1 cellular context compared by ENCODE assay signal in the genomic region with DNA sequence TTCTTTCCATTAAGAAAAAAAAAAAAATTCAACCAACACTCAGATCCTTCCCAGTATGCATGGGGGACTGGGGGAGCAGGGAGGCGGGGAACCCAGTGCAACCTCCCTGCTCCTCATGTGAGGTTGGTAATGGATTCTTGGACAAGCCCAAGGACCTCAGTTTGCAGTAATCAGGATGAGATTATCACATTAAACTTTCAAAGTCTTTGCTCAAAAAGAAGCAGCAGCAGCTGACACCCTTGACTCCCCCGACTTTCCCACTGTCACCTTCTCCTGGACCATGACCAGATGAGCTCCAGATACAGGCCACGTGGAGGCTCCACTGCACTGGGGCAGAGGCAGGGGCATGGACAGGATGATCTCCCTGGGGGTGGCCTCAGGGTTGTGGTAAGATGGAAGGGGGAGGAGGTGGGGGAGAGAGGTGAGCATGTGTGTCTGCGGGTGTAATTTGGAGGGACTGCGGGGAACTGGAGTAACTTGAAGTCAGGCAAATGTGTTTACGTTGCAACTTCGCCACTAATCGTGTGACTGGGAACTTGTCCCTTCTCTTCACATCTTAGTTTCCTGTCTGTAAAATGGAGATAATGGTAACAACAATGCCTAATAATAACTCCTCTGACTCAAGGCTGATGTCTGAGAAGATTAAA.
TF ChIP-seq lines count a peak whose summit lies in the region.

No MANE protein-coding gene starts in this region.

TF ChIP-seq in H1, 55 proteins besides CTCF, POLR2A, EP300 and RAD21:
- TF ChIP-seq CREB1 (IDR thresholded peaks at IDR 0.05), result no peak
- TF ChIP-seq HDAC2 (IDR thresholded peaks at IDR 0.05; ENCODE audit: borderline replicate concordance in 1 of 2, low read depth in 2 of 2, low read length in 2 of 2), result no peak
- TF ChIP-seq TBP (IDR thresholded peaks at IDR 0.05; ENCODE audit: low read depth, low read length), result no peak
- TF ChIP-seq, protein P1, sequence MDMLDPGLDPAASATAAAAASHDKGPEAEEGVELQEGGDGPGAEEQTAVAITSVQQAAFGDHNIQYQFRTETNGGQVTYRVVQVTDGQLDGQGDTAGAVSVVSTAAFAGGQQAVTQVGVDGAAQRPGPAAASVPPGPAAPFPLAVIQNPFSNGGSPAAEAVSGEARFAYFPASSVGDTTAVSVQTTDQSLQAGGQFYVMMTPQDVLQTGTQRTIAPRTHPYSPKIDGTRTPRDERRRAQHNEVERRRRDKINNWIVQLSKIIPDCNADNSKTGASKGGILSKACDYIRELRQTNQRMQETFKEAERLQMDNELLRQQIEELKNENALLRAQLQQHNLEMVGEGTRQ (IDR thresholded peaks at IDR 0.05; ENCODE audit: low read length), result no peak
- TF ChIP-seq, protein P2, sequence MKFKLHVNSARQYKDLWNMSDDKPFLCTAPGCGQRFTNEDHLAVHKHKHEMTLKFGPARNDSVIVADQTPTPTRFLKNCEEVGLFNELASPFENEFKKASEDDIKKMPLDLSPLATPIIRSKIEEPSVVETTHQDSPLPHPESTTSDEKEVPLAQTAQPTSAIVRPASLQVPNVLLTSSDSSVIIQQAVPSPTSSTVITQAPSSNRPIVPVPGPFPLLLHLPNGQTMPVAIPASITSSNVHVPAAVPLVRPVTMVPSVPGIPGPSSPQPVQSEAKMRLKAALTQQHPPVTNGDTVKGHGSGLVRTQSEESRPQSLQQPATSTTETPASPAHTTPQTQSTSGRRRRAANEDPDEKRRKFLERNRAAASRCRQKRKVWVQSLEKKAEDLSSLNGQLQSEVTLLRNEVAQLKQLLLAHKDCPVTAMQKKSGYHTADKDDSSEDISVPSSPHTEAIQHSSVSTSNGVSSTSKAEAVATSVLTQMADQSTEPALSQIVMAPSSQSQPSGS (IDR thresholded peaks at IDR 0.05; ENCODE audit: low read length), result no peak
- TF ChIP-seq SIX5 (IDR thresholded peaks at IDR 0.05; ENCODE audit: low read depth, low read length), result no peak
- TF ChIP-seq ZNF274 (IDR thresholded peaks at IDR 0.05; ENCODE audit: borderline replicate concordance, extremely low read depth, low read length), result no peak
- no peak for TF ChIP-seq SAP30 (IDR thresholded peaks at IDR 0.05; ENCODE audit: insufficient read depth, insufficient replicate concordance, low read length)
- TF ChIP-seq SRF (IDR thresholded peaks at IDR 0.05; ENCODE audit: low read depth, low read length), result no peak
- TF ChIP-seq MAFK (IDR thresholded peaks at IDR 0.05; ENCODE audit: low read depth, low read length), result no peak
- TF ChIP-seq BACH1 (IDR thresholded peaks at IDR 0.05; ENCODE audit: low read length), result no peak
- no peak for TF ChIP-seq CHD1 (IDR thresholded peaks at IDR 0.05; ENCODE audit: low read depth, low read length)
TF ChIP-seq in H1: peak in this region for 0.
